ENCODE assay signal across 19 cellular contexts in the genomic region with DNA sequence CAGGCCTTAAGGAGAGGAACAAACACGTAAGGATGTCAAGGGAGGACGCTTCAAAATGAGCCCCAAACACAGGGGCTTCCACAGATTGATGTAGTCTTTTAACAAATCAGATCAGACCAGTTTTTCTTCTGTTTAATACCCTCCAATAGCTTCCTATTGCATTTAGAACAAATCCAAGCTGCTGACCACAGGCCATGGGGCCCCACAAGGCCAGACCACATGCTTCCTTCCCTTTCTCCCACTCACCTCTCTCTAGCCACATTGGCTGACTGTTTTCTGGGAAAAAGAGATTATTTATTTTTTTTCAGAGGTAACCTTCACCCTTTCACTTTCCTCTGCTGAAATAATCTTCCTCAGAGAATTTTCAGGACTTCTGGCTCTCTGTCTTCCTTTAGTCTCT.
"Had no signal": no experiment of that assay in that cellular context is flagged by ENCODE, and none has a peak within 500 bp of the region (broad histone marks: within the 10 kb centered on the region; RNA-seq: fewer than 3 reads in every experiment).

No MANE protein-coding gene starts in this region.

- H3K36me3 Mint-ChIP-seq: activated naive CD8-positive, alpha-beta T cell; mesothelial cell of epicardium; natural killer cell treated with Interleukin-12 subunit alpha and Interleukin-12 subunit beta and Interleukin-15 and Interleukin-18, amount 100 ng/mL, for 72 hours had no signal

- H3K9me3 ChIP-seq: body of pancreas, colonic mucosa, lower lobe of right lung, thyroid gland had no signal

- H3K27ac Mint-ChIP-seq: activated naive CD8-positive, alpha-beta T cell; natural killer cell treated with Interleukin-12 subunit alpha and Interleukin-12 subunit beta and Interleukin-15 and Interleukin-18, amount 100 ng/mL, for 72 hours had no signal

- ATAC-seq: body of pancreas; lower lobe of right lung; natural killer cell treated with Interleukin-12 subunit alpha and Interleukin-12 subunit beta and Interleukin-15 and Interleukin-18, amount 100 ng/mL, for 72 hours had no signal

- H3K4me3 Mint-ChIP-seq: activated naive CD8-positive, alpha-beta T cell; mesothelial cell of epicardium; natural killer cell treated with Interleukin-12 subunit alpha and Interleukin-12 subunit beta and Interleukin-15 and Interleukin-18, amount 100 ng/mL, for 72 hours had no signal

- H3K27ac ChIP-seq: body of pancreas, colonic mucosa, foreskin keratinocyte, lower lobe of right lung, thyroid gland had no signal

- H3K9me3 Mint-ChIP-seq: mesothelial cell of epicardium; natural killer cell treated with Interleukin-12 subunit alpha and Interleukin-12 subunit beta and Interleukin-15 and Interleukin-18, amount 100 ng/mL, for 72 hours had no signal

- H3K4me1 ChIP-seq: body of pancreas, colonic mucosa, lower lobe of right lung, thyroid gland had no signal

- H3K4me3 ChIP-seq: body of pancreas, colonic mucosa, lower lobe of right lung, thyroid gland had no signal

- H3K27me3 ChIP-seq: body of pancreas, colonic mucosa, thyroid gland had no signal

- DNase-seq: activated CD4-positive, alpha-beta T cell treated with anti-CD3 and anti-CD28 coated beads for 1 hour; activated CD4-positive, alpha-beta T cell treated with anti-CD3 and anti-CD28 coated beads, Interleukin-2, amount 50 U/mL, for 4 hours; activated gamma-delta T cell treated with Interleukin-2 at 50 U/mL for 16 hours; body of pancreas; central memory CD4-positive, alpha-beta T cell; colonic mucosa; foreskin keratinocyte; hippocampal formation; lower lobe of right lung; occipital lobe; posterior cingulate gyrus; retina; stimulated activated CD4-positive, alpha-beta T cell treated with anti-CD3 and anti-CD28 coated beads, Interleukin-12 subunit alpha, Interleukin-12 subunit beta, amount 100 ng/mL, for 4 hours; stimulated activated CD4-positive, alpha-beta T cell treated with anti-CD3 and anti-CD28 coated beads, Interleukin-1b, Interleukin-23, amount 100 ng/mL, for 48 hours; stimulated activated naive CD4-positive, alpha-beta T cell treated with Interleukin-2 at 50 U/mL for 16 hours; thyroid gland had no signal

- H3K36me3 ChIP-seq: colonic mucosa, lower lobe of right lung, thyroid gland had no signal
